ENCODE assay signal across 14 cellular contexts in the genomic region with DNA sequence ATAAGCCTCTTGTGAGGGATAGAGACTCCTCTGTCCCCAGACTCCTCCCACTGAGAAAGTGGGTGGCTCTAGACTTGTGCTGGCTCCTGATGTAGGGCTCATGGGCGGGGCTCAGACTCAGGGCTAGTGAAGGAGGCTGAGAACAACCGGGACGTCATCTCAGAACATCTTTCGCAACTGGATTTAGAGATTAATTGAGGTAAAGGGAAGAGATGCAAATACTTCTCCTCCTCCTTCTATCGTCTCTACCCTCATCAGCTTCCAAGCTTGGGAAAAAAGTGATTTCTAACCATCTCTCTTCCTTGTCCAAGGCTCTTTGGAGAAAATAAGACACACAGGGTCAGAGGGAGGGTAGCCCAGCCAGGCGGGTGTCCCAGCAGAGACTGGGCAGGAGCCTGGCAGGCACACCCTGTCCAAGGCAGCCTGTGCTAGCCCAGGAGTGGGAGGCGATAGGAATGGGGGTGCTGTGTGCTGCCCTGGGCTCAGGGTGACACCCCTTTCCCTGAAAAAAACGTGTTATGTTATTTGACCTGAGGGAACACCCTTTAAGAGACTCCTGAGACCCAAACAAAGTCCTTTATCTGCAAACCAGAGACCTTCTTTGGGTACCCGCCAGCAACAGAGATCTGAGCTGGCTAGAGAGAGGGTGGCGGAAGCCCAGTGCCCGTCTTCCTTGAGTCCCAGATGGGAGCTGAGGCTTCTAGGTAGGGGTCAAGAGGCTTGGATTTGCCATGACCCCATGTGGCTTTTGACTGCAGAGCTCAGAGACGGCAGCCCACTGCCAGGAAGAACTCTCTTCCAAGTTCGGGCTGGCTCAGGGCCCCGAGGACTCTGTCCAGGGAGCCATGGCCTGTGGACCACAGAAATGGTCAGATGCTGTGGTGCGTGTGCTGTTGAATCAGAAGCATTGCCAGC.
DNase-seq lines count a peak whose midpoint lies in the region; ATAC-seq, FAIRE-seq and TF ChIP-seq lines count a peak whose summit lies in the region.
"Had no signal": no experiment of that assay in that cellular context is flagged by ENCODE, and none has a peak within 500 bp of the region (broad histone marks: within the 10 kb centered on the region; RNA-seq: fewer than 3 reads in every experiment).

No MANE protein-coding gene starts in this region.

- H3K27me3 Mint-ChIP-seq in activated CD8-positive, alpha-beta T cell treated with anti-CD3 and anti-CD28 coated beads for 36 hours: peaks cover 1% of the 10 kb centered on the region

- no peak overlapping the region for H3K4me3 ChIP-seq in GM12865 (ENCODE audit: low read depth, low read length)
- H3K4me3 ChIP-seq in K562: no peak overlapping the region
- no peak overlapping the region for H3K4me3 ChIP-seq in sigmoid colon

- H3K9me1 ChIP-seq in K562 (ENCODE audit: control insufficient read depth, insufficient read depth, low read length): no peaks in the 10 kb centered on the region

- TF ChIP-seq EP300 in K562 (IDR thresholded peaks at IDR 0.05; ENCODE audit: low read length) (no peak), sigmoid colon (IDR thresholded peaks at IDR 0.05) (no peak)

- no peak for TF ChIP-seq CTCF in GM12865 (IDR thresholded peaks at IDR 0.05; ENCODE audit: insufficient read depth, low read depth, low read length, missing control alignments)
- TF ChIP-seq CTCF in K562 (IDR thresholded peaks at IDR 0.05 in 2 of 3, conservative IDR thresholded peaks at IDR 0.05 in 1 of 3; ENCODE audit: insufficient read depth in 2 of 3, low read depth in 1 of 3, low read length in 3 of 3): no peak
- no peak for TF ChIP-seq CTCF in sigmoid colon (IDR thresholded peaks at IDR 0.05)
- no peak for TF ChIP-seq CTCF in activated CD8-positive, alpha-beta T cell treated with anti-CD3 and anti-CD28 coated beads for 36 hours (IDR thresholded peaks at IDR 0.05)

- H3K4me1 ChIP-seq in K562 (replicated peaks in 1 of 2; ENCODE audit: control insufficient read depth in 2 of 2, insufficient read depth in 2 of 2, low read length in 2 of 2) (no peaks in the 10 kb centered on the region), sigmoid colon (peaks cover 0 to 48% (median 38%) of the 10 kb centered on the region in 4 donors)

- H3K9me3 ChIP-seq in K562 (replicated peaks; ENCODE audit: control insufficient read depth, insufficient read depth, low read depth, low read length): no peaks in the 10 kb centered on the region
- H3K9me3 ChIP-seq in sigmoid colon: no peaks in the 10 kb centered on the region

- H2AFZ ChIP-seq in K562 (ENCODE audit: low read depth, low read length): no peak overlapping the region

- no peaks in the 10 kb centered on the region for H3K79me2 ChIP-seq in K562 (ENCODE audit: control insufficient read depth, insufficient read depth, low read length)

- no peaks in the 10 kb centered on the region for H3K9me3 Mint-ChIP-seq in activated CD8-positive, alpha-beta T cell treated with anti-CD3 and anti-CD28 coated beads for 36 hours
- H3K9me3 Mint-ChIP-seq: activated T-cell treated with anti-CD3 and anti-CD28 coated beads, Interleukin-2, amount 50 U/mL, for 4 hours; T-helper 2 cell treated with Interferon-gamma antibody and Interleukin-4, amounts not matched to agents 5 μg/mL and 100 μg/mL, for 36 hours had no signal

- H3K4me1 Mint-ChIP-seq in activated CD8-positive, alpha-beta T cell treated with anti-CD3 and anti-CD28 coated beads for 36 hours (ENCODE audit: low read depth): no peaks in the 10 kb centered on the region

- BruUV-seq in K562 (replicated peaks; lab: Mats Ljungman, UMichigan): no TSS peak

- in situ Hi-C loops in K562 (cut with MboI): no loop called here

- ATAC-seq in K562: peak; percentile 90
- ATAC-seq in left ventricle myocardium superior: peak; percentile 84
- ATAC-seq in HG02798 (IDR thresholded peaks at IDR 0.05; ENCODE audit: poor library complexity, unreplicated experiment): no peak
- ATAC-seq in activated CD8-positive, alpha-beta T cell treated with anti-CD3 and anti-CD28 coated beads for 36 hours: no peak
- ATAC-seq: activated T-cell treated with anti-CD3 and anti-CD28 coated beads, Interleukin-2, amount 50 U/mL, for 4 hours had no signal

- H3K27ac ChIP-seq in K562 (ENCODE audit: extremely low read depth, low read depth, low read length): no peak overlapping the region
- peak overlapping the region; percentile 56 to 77 (median 62) for H3K27ac ChIP-seq in sigmoid colon

- no peak overlapping the region for H3K9ac ChIP-seq in K562 (ENCODE audit: insufficient read depth in 1 of 2, low read depth in 2 of 2, low read length in 2 of 2)

- H3K36me3 Mint-ChIP-seq in activated CD8-positive, alpha-beta T cell treated with anti-CD3 and anti-CD28 coated beads for 36 hours (ENCODE audit: low read depth): no peaks in the 10 kb centered on the region

- DNase-seq in GM12865 (ENCODE audit: low read depth): peak; percentile 18
- peak; percentile 16 to 45 (median 32) for DNase-seq in K562 (ENCODE audit: extremely low read depth in 1 of 4, low spot score in 3 of 4)
- DNase-seq in left ventricle myocardium superior: peak; percentile 88
- DNase-seq in sigmoid colon: peak; percentile 94
- DNase-seq in 8988T: no peak
- no peak for DNase-seq in activated CD8-positive, alpha-beta T cell treated with anti-CD3 and anti-CD28 coated beads for 36 hours
- no peak for DNase-seq in amniotic stem cell (lab: John Stamatoyannopoulos, UW)
- DNase-seq: activated T-cell treated with anti-CD3 and anti-CD28 coated beads, Interleukin-2, amount 50 U/mL, for 4 hours; effector CD8-positive, alpha-beta T cell; kidney glomerular epithelial cell; NCI-H524 treated with DMSO at 0.1 percent for 48 hours had no signal

- CTCF ChIA-PET in K562 (lab: Yijun Ruan, JAX; ENCODE audit: low intra/inter-chr PET ratio): no interaction called here
- CTCF ChIA-PET in activated CD8-positive, alpha-beta T cell treated with anti-CD3 and anti-CD28 coated beads for 36 hours (lab: Charles Lee): no interaction called here

- FAIRE-seq in K562 (lab: Jason Lieb, UNC): no peak
- FAIRE-seq: H54 had no signal

- H3K4me3 Mint-ChIP-seq in activated CD8-positive, alpha-beta T cell treated with anti-CD3 and anti-CD28 coated beads for 36 hours: no peak overlapping the region
- H3K4me3 Mint-ChIP-seq: activated T-cell treated with anti-CD3 and anti-CD28 coated beads, Interleukin-2, amount 50 U/mL, for 4 hours; T-helper 2 cell treated with Interferon-gamma antibody and Interleukin-4, amounts not matched to agents 5 μg/mL and 100 μg/mL, for 36 hours had no signal

- no peak overlapping the region for H3K4me2 ChIP-seq in K562 (ENCODE audit: insufficient read depth, low read length)

- no peaks in the 10 kb centered on the region for H3K36me3 ChIP-seq in K562 (ENCODE audit: control insufficient read depth, insufficient read depth, low read length)
- H3K36me3 ChIP-seq in sigmoid colon: no peaks in the 10 kb centered on the region

- no peaks in the 10 kb centered on the region; the same call in 1 of the 2 replicates for H4K20me1 ChIP-seq in K562 (replicated peaks; ENCODE audit: control insufficient read depth, insufficient read depth, low read length)

- POLR2A ChIA-PET in K562 (lab: Yijun Ruan, JAX): no interaction called here
- POLR2A ChIA-PET in activated CD8-positive, alpha-beta T cell treated with anti-CD3 and anti-CD28 coated beads for 36 hours (lab: Charles Lee): no interaction called here

- TF ChIP-seq POLR2A in K562 (conservative IDR thresholded peaks at IDR 0.05): no peak
- TF ChIP-seq POLR2A in sigmoid colon (IDR thresholded peaks at IDR 0.05): no peak

- intact Hi-C loops in K562 (cut with micrococcal nuclease) (no loop called here), left ventricle myocardium superior (cut with micrococcal nuclease) (no loop called here), sigmoid colon (cut with DNase I) (no loop called here)
- intact Hi-C loops in activated CD8-positive, alpha-beta T cell treated with anti-CD3 and anti-CD28 coated beads for 36 hours (cut with micrococcal nuclease): no loop called here

- H3K27me3 ChIP-seq in K562 (ENCODE audit: control insufficient read depth in 2 of 2, insufficient read depth in 2 of 2, low read length in 2 of 2): peaks cover 0 to 6% of the 10 kb centered on the region in 2 experiments; a peak in 1 of 5 replicates
- H3K27me3 ChIP-seq in sigmoid colon: no peaks in the 10 kb centered on the region

- under 1% methylated on average over 13 of the region's 15 CpGs for WGBS in K562 (ENCODE audit: insufficient coverage, low coverage, missing lambda C conversion rate)
- WGBS in sigmoid colon, 2 donors: 77 to 78% methylated on average over 15 of the region's 15 CpGs

- H3K27ac Mint-ChIP-seq in activated CD8-positive, alpha-beta T cell treated with anti-CD3 and anti-CD28 coated beads for 36 hours: no peak overlapping the region
- H3K27ac Mint-ChIP-seq: T-helper 2 cell treated with Interferon-gamma antibody and Interleukin-4, amounts not matched to agents 5 μg/mL and 100 μg/mL, for 36 hours had no signal

- no peak for TF ChIP-seq RAD21 in K562 (CRISPR knock-in tag; conservative IDR thresholded peaks at IDR 0.05 in 1 of 2, IDR thresholded peaks at IDR 0.05 in 1 of 2)

TF ChIP-seq in K562, 482 proteins besides CTCF, POLR2A, EP300 and RAD21 (continues in another document):
- TF ChIP-seq TAF15 (IDR thresholded peaks at IDR 0.05; ENCODE audit: low read depth, low read length): no peak
- no peak for TF ChIP-seq KHSRP (IDR thresholded peaks at IDR 0.05)
- no peak for TF ChIP-seq THRAP3 (IDR thresholded peaks at IDR 0.05; ENCODE audit: borderline replicate concordance)
- no peak for TF ChIP-seq HNRNPLL (IDR thresholded peaks at IDR 0.05; ENCODE audit: low read depth, low read length, poor library complexity, severe bottlenecking)
- no peak for TF ChIP-seq ZNF384 (IDR thresholded peaks at IDR 0.05; ENCODE audit: low read depth, low read length)

Comparison
In these comparisons a context has a peak if more than half of its experiments do, and no peak if none do; other contexts are left out.
1. DNase-seq: peak in GM12865 (single experiment), K562 (4 of 4), left ventricle myocardium superior (single experiment) and sigmoid colon (single experiment); none in 8988T (single experiment), activated CD8-positive, alpha-beta T cell treated with anti-CD3 and anti-CD28 coated beads for 36 hours (single experiment) and amniotic stem cell (single experiment).
2. ATAC-seq: peak in K562 (single experiment) and left ventricle myocardium superior (single experiment); none in HG02798 (single experiment) and activated CD8-positive, alpha-beta T cell treated with anti-CD3 and anti-CD28 coated beads for 36 hours (single experiment).